ENCODE assay signal across 1 cellular context in the genomic region with DNA sequence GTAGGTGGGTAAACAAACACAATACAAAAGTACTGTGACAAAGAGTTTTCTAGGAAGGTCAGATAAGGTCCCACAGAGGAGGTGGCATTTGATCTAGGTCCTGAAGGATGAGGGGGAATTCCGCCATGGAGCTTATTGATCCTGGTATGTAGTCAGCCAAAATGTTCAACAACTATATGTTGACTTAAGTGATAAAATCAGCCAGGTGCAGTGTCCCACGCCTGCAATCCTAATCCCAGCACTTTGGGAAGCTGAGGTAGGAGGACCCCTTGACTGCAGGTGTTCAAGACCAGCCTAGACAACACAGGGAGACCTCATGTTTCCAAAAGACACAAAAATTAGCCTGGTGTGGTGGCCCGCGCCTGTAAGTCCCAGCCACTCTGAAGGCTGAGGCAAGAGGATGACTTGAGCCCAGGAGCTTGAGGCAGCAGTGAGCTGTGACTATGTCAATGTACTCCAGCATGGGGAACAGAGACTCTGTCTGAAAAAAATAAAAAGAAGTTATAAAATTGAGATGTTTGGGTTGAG.
TF ChIP-seq lines count a peak whose summit lies in the region.

No MANE protein-coding gene starts in this region.

TF ChIP-seq in SK-N-SH treated with all-trans-retinoic acid at 6 μM for 48 hours, 23 proteins besides CTCF, POLR2A, EP300 and RAD21 (continued from another document):
- TF ChIP-seq, protein P1, sequence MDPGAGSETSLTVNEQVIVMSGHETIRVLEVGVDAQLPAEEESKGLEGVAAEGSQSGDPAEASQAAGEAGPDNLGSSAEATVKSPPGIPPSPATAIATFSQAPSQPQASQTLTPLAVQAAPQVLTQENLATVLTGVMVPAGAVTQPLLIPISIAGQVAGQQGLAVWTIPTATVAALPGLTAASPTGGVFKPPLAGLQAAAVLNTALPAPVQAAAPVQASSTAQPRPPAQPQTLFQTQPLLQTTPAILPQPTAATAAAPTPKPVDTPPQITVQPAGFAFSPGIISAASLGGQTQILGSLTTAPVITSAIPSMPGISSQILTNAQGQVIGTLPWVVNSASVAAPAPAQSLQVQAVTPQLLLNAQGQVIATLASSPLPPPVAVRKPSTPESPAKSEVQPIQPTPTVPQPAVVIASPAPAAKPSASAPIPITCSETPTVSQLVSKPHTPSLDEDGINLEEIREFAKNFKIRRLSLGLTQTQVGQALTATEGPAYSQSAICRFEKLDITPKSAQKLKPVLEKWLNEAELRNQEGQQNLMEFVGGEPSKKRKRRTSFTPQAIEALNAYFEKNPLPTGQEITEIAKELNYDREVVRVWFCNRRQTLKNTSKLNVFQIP (CRISPR knock-in tag; IDR thresholded peaks at IDR 0.05; ENCODE audit: borderline replicate concordance, low read depth), result no peak
- TF ChIP-seq SNAI2 (CRISPR knock-in tag; IDR thresholded peaks at IDR 0.05) (no peak), ZFP30 (CRISPR knock-in tag; IDR thresholded peaks at IDR 0.05) (no peak), RARB (CRISPR knock-in tag; IDR thresholded peaks at IDR 0.05) (no peak), ARNTL (CRISPR knock-in tag; IDR thresholded peaks at IDR 0.05; ENCODE audit: borderline replicate concordance, low read depth) (no peak), TCF4 (CRISPR knock-in tag; IDR thresholded peaks at IDR 0.05; ENCODE audit: borderline replicate concordance) (no peak), ZC3H10 (CRISPR knock-in tag; IDR thresholded peaks at IDR 0.05) (no peak), ZNF8 (CRISPR knock-in tag; IDR thresholded peaks at IDR 0.05) (no peak), ZFP3 (CRISPR knock-in tag; IDR thresholded peaks at IDR 0.05) (no peak), ZNF565 (CRISPR knock-in tag; conservative IDR thresholded peaks at IDR 0.05; ENCODE audit: low read depth) (no peak), ISL1 (CRISPR knock-in tag; IDR thresholded peaks at IDR 0.05) (no peak), GLIS3 (CRISPR knock-in tag; IDR thresholded peaks at IDR 0.05) (no peak), CSDC2 (CRISPR knock-in tag; IDR thresholded peaks at IDR 0.05) (no peak)
- TF ChIP-seq, protein P2, sequence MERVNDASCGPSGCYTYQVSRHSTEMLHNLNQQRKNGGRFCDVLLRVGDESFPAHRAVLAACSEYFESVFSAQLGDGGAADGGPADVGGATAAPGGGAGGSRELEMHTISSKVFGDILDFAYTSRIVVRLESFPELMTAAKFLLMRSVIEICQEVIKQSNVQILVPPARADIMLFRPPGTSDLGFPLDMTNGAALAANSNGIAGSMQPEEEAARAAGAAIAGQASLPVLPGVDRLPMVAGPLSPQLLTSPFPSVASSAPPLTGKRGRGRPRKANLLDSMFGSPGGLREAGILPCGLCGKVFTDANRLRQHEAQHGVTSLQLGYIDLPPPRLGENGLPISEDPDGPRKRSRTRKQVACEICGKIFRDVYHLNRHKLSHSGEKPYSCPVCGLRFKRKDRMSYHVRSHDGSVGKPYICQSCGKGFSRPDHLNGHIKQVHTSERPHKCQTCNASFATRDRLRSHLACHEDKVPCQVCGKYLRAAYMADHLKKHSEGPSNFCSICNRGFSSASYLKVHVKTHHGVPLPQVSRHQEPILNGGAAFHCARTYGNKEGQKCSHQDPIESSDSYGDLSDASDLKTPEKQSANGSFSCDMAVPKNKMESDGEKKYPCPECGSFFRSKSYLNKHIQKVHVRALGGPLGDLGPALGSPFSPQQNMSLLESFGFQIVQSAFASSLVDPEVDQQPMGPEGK (CRISPR knock-in tag; IDR thresholded peaks at IDR 0.05; ENCODE audit: borderline replicate concordance), result no peak
- TF ChIP-seq, protein P3, sequence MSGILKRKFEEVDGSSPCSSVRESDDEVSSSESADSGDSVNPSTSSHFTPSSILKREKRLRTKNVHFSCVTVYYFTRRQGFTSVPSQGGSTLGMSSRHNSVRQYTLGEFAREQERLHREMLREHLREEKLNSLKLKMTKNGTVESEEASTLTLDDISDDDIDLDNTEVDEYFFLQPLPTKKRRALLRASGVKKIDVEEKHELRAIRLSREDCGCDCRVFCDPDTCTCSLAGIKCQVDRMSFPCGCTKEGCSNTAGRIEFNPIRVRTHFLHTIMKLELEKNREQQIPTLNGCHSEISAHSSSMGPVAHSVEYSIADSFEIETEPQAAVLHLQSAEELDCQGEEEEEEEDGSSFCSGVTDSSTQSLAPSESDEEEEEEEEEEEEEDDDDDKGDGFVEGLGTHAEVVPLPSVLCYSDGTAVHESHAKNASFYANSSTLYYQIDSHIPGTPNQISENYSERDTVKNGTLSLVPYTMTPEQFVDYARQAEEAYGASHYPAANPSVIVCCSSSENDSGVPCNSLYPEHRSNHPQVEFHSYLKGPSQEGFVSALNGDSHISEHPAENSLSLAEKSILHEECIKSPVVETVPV (CRISPR knock-in tag; IDR thresholded peaks at IDR 0.05), result no peak
